ENCODE assay signal across 22 cellular contexts in genomic region chr16:55003916-55004315, GRCh38.
"Had no signal": no experiment of that assay in that cellular context is flagged by ENCODE, and none has a peak within 500 bp of the region (broad histone marks: within the 10 kb centered on the region; RNA-seq: fewer than 3 reads in every experiment).

No MANE protein-coding gene starts in this region.

- H3K27ac Mint-ChIP-seq: dendritic cell treated with granulocyte-macrophage colony-stimulating factor and Interleukin-4, amounts not matched to agents 40 ng/mL and 50 ng/mL, for 4 days; endodermal cell; natural killer cell; progenitor cell of endocrine pancreas; stimulated activated naive B cell treated with anti-CD40 and anti-IgM and Interleukin-4, amounts not matched to agents 10 μg/mL and 1 μg/mL and 100 μg/mL, for 72 hours; stimulated activated naive CD8-positive, alpha-beta T cell treated with anti-CD3 and anti-CD28 coated beads, Interleukin-15, amount 100 ng/mL, for 72 hours; type B pancreatic cell had no signal

- H3K9me3 Mint-ChIP-seq: dendritic cell treated with granulocyte-macrophage colony-stimulating factor and Interleukin-4, amounts not matched to agents 40 ng/mL and 50 ng/mL, for 4 days; endodermal cell; natural killer cell; stimulated activated naive B cell treated with anti-CD40 and anti-IgM and Interleukin-4, amounts not matched to agents 10 μg/mL and 1 μg/mL and 100 μg/mL, for 72 hours; stimulated activated naive CD8-positive, alpha-beta T cell treated with anti-CD3 and anti-CD28 coated beads, Interleukin-15, amount 100 ng/mL, for 72 hours; type B pancreatic cell had no signal

- H3K4me3 Mint-ChIP-seq: dendritic cell treated with granulocyte-macrophage colony-stimulating factor and Interleukin-4, amounts not matched to agents 40 ng/mL and 50 ng/mL, for 4 days; endodermal cell; natural killer cell; stimulated activated naive B cell treated with anti-CD40 and anti-IgM and Interleukin-4, amounts not matched to agents 10 μg/mL and 1 μg/mL and 100 μg/mL, for 72 hours; stimulated activated naive CD8-positive, alpha-beta T cell treated with anti-CD3 and anti-CD28 coated beads, Interleukin-15, amount 100 ng/mL, for 72 hours; type B pancreatic cell had no signal

- H3K4me1 Mint-ChIP-seq: natural killer cell; stimulated activated naive B cell treated with anti-CD40 and anti-IgM and Interleukin-4, amounts not matched to agents 10 μg/mL and 1 μg/mL and 100 μg/mL, for 72 hours; stimulated activated naive CD8-positive, alpha-beta T cell treated with anti-CD3 and anti-CD28 coated beads, Interleukin-15, amount 100 ng/mL, for 72 hours had no signal

- H3K36me3 Mint-ChIP-seq: natural killer cell; stimulated activated naive B cell treated with anti-CD40 and anti-IgM and Interleukin-4, amounts not matched to agents 10 μg/mL and 1 μg/mL and 100 μg/mL, for 72 hours; type B pancreatic cell had no signal

- DNase-seq: effector CD8-positive, alpha-beta T cell; endodermal cell; foreskin fibroblast; gastrocnemius medialis; heart left ventricle; kidney; mesenchymal stem cell; natural killer cell; pancreas; small intestine; stimulated activated CD4-positive, alpha-beta T cell treated with anti-CD3 and anti-CD28 coated beads, Interleukin-15, amount 100 ng/mL, for 24 hours; stimulated activated CD4-positive, alpha-beta T cell treated with anti-CD3 and anti-CD28 coated beads, Interleukin-2, amount 100 ng/mL, for 48 hours; stimulated activated naive B cell treated with anti-CD40 and anti-IgM and Interleukin-4, amounts not matched to agents 10 μg/mL and 1 μg/mL and 100 μg/mL, for 72 hours; stimulated activated naive CD8-positive, alpha-beta T cell treated with anti-CD3 and anti-CD28 coated beads, Interleukin-15, amount 100 ng/mL, for 72 hours; thyroid gland had no signal

- H3K27ac ChIP-seq: epithelial cell of prostate, gastrocnemius medialis, heart left ventricle, hepatocyte, neutrophil, pancreas, right lobe of liver, thyroid gland had no signal
